Comparison of ENCODE assay signal across 21 cellular contexts in genomic region chr16:67388591-67388990, GRCh38. TPM values are rescaled to one million over a fixed set of nuclear protein-coding genes. Genes with fewer than 3 reads are reported as not detected.
"Had no signal": no experiment of that assay in that cellular context is flagged by ENCODE, and none has a peak within 500 bp of the region (broad histone marks: within the 10 kb centered on the region; RNA-seq: fewer than 3 reads in every experiment).

No MANE protein-coding gene starts in this region.

- H3K36me3 Mint-ChIP-seq: activated CD4-positive, alpha-beta memory T cell treated with anti-CD3 and anti-CD28 coated beads for 36 hours; immature natural killer cell; naive thymus-derived CD8-positive, alpha-beta T cell had no signal

- H3K27ac Mint-ChIP-seq: activated CD4-positive, alpha-beta memory T cell treated with anti-CD3 and anti-CD28 coated beads for 36 hours; immature natural killer cell; progenitor cell of endocrine pancreas had no signal

- H3K4me1 Mint-ChIP-seq: immature natural killer cell had no signal

- H3K9me3 ChIP-seq: esophagus muscularis mucosa, gastroesophageal sphincter, heart right ventricle, transverse colon, vagina had no signal

- DNase-seq: activated CD4-positive, alpha-beta memory T cell treated with anti-CD3 and anti-CD28 coated beads for 36 hours; activated CD4-positive, alpha-beta T cell treated with anti-CD3 and anti-CD28 coated beads for 4 hours; activated naive CD4-positive, alpha-beta T cell treated with anti-CD3 and anti-CD28 coated beads, Interleukin-2, amount 50 U/mL, for 16 hours; activated T-cell treated with anti-CD3 and anti-CD28 coated beads, Interleukin-2, amount 50 U/mL, for 4 hours; effector memory CD4-positive, alpha-beta T cell; heart right ventricle; immature natural killer cell; mesendoderm; naive thymus-derived CD8-positive, alpha-beta T cell; stimulated activated CD4-positive, alpha-beta T cell treated with anti-CD3 and anti-CD28 coated beads, Interleukin-2, amount 100 ng/mL, for 24 hours; stimulated activated naive CD8-positive, alpha-beta T cell treated with anti-CD3 and anti-CD28 coated beads, Interleukin-15, Interleukin-2, amounts not matched to agents 100 U/mL and 50 U/mL, for 24 hours; T-helper 17 cell; transverse colon had no signal

- H3K4me3 ChIP-seq: esophagus muscularis mucosa, gastroesophageal sphincter, heart right ventricle, transverse colon, vagina had no signal

- H3K4me3 Mint-ChIP-seq: activated CD4-positive, alpha-beta memory T cell treated with anti-CD3 and anti-CD28 coated beads for 36 hours; activated T-cell treated with anti-CD3 and anti-CD28 coated beads, Interleukin-2, amount 50 U/mL, for 4 hours; dendritic cell treated with granulocyte-macrophage colony-stimulating factor and Interleukin-4, amounts not matched to agents 40 ng/mL and 50 ng/mL, for 4 days; immature natural killer cell; naive thymus-derived CD8-positive, alpha-beta T cell; T-helper 17 cell had no signal

- H3K27ac ChIP-seq: heart right ventricle, transverse colon, vagina had no signal

- H3K36me3 ChIP-seq: gastroesophageal sphincter, heart right ventricle, transverse colon, vagina had no signal

- ATAC-seq: activated T-cell treated with anti-CD3 and anti-CD28 coated beads, Interleukin-2, amount 50 U/mL, for 4 hours; gastroesophageal sphincter; heart right ventricle; naive thymus-derived CD8-positive, alpha-beta T cell; stimulated activated naive CD8-positive, alpha-beta T cell treated with anti-CD3 and anti-CD28 coated beads, Interleukin-15, Interleukin-2, amounts not matched to agents 100 U/mL and 50 U/mL, for 24 hours; T-helper 17 cell had no signal

- H3K27me3 ChIP-seq: esophagus muscularis mucosa, gastroesophageal sphincter, transverse colon, vagina had no signal

- H3K9me3 Mint-ChIP-seq: activated CD4-positive, alpha-beta memory T cell treated with anti-CD3 and anti-CD28 coated beads for 36 hours; activated T-cell treated with anti-CD3 and anti-CD28 coated beads, Interleukin-2, amount 50 U/mL, for 4 hours; dendritic cell treated with granulocyte-macrophage colony-stimulating factor and Interleukin-4, amounts not matched to agents 40 ng/mL and 50 ng/mL, for 4 days; immature natural killer cell; naive thymus-derived CD8-positive, alpha-beta T cell had no signal

RNA-seq across cellular contexts. Expression of gene TPPP3, which starts 4.7 kb away (rescaled TPM):
- total RNA-seq: activated CD4-positive, alpha-beta memory T cell treated with anti-CD3 and anti-CD28 coated beads for 36 hours; bronchial epithelial cell; naive thymus-derived CD8-positive, alpha-beta T cell had no signal
- polyA plus RNA-seq: naive thymus-derived CD8-positive, alpha-beta T cell had no signal

RNA-seq across cellular contexts. Expression of gene HSD11B2, which starts 42.3 kb away (rescaled TPM):
- total RNA-seq: endothelial cell of umbilical vein; naive thymus-derived CD8-positive, alpha-beta T cell; occipital lobe; T-helper 17 cell had no signal
- polyA plus RNA-seq: immature natural killer cell; naive thymus-derived CD8-positive, alpha-beta T cell had no signal
